Comparison of ENCODE assay signal across 1 cellular context in the genomic region with DNA sequence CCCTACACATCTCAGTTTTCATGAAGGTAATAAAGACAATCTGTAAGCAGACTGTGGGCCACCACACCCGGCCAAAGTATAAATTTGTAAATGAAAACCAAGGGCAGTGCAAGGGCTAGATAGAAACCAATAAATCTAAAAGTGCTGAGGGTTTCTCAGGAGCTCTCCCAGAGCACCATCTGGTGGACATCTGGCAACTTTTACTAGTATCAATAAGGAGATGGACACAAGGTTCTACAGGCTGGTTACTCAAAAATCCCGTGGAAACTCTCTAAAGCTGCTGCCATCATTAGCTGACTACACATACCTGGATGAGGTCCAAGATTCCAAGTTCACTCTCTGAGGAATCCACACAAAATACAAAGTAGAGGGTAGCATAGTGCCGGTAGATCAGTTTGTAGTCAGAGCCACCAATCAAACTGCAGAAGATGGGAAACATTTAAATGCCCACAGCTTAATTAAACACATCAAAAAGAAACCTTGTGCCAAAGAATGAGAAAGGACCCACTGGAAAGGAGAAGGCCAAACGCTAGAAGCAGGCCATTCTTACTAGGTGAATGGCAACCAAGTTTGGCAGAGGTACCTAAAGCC.
TF ChIP-seq lines count a peak whose summit lies in the region.

No MANE protein-coding gene starts in this region.

TF ChIP-seq in endothelial cell of umbilical vein, 7 proteins besides CTCF, POLR2A, EP300 and RAD21:
- TF ChIP-seq EZH2 (IDR thresholded peaks at IDR 0.05; ENCODE audit: borderline replicate concordance, low read depth, low read length, severe bottlenecking) (no peak), FOS (IDR thresholded peaks at IDR 0.05; ENCODE audit: borderline replicate concordance, insufficient read depth, low read length) (no peak), POLR2AphosphoS5 (IDR thresholded peaks at IDR 0.05; ENCODE audit: insufficient read depth, low read depth, low read length) (no peak), MYC (IDR thresholded peaks at IDR 0.05; ENCODE audit: low read depth, low read length) (no peak), JUN (IDR thresholded peaks at IDR 0.05; ENCODE audit: borderline replicate concordance, insufficient read depth, insufficient read length, low read depth) (no peak), GATA2 (IDR thresholded peaks at IDR 0.05; ENCODE audit: insufficient read depth, insufficient read length, low read depth, low read length) (no peak)
- TF ChIP-seq, protein P1, sequence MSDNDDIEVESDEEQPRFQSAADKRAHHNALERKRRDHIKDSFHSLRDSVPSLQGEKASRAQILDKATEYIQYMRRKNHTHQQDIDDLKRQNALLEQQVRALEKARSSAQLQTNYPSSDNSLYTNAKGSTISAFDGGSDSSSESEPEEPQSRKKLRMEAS (IDR thresholded peaks at IDR 0.05; ENCODE audit: insufficient read depth, insufficient read length) = no peak
